1 cellular context compared by ENCODE assay signal in the genomic region with DNA sequence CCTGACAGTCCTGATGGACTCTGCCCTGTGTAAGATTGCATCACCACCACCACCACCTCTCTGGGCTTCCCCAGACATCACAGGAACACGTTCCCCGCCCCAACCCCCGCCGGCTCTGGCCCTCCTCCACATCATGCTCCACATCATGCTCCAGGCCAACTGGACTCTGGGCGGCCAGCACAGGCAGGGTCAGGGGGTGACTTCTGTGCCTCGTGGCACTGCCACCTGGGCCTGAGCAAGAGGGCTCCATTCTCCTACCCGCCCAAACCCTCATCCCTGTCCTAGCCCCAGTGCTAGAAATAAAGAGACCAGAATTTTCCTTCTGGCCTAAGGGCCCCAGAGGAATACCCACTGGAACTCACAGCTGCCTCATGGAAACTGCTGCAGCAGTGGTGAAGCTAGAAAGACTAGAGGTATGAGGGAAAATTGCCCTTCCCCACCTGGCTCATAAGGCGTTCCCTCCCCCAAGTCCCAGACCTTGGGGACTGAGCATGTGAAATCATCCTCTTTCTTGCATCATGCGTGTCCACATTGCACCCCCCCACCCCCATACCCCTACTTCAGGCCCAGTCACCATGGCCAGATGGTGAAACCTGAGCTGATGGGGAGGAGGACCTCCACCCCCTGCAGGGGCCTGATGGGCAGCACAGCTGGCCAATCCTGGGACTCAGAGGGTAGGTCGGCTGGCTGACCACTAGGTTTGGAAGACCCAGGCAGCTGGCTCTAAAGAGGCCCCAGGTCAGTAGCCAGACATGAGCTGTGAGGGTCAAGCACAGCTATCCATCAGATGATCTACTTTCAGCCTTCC.
TF ChIP-seq lines count a peak whose summit lies in the region.

A gene with protein sequence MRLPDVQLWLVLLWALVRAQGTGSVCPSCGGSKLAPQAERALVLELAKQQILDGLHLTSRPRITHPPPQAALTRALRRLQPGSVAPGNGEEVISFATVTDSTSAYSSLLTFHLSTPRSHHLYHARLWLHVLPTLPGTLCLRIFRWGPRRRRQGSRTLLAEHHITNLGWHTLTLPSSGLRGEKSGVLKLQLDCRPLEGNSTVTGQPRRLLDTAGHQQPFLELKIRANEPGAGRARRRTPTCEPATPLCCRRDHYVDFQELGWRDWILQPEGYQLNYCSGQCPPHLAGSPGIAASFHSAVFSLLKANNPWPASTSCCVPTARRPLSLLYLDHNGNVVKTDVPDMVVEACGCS (plus strand): TSS at position 742 of the 808 bp plus-strand sequence. CDS start 230 bp downstream, outside the sequence.

TF ChIP-seq in GM12878, 131 proteins besides CTCF, POLR2A, EP300 and RAD21 (continued from another document):
- TF ChIP-seq, protein P1, sequence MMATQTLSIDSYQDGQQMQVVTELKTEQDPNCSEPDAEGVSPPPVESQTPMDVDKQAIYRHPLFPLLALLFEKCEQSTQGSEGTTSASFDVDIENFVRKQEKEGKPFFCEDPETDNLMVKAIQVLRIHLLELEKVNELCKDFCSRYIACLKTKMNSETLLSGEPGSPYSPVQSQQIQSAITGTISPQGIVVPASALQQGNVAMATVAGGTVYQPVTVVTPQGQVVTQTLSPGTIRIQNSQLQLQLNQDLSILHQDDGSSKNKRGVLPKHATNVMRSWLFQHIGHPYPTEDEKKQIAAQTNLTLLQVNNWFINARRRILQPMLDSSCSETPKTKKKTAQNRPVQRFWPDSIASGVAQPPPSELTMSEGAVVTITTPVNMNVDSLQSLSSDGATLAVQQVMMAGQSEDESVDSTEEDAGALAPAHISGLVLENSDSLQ (IDR thresholded peaks at IDR 0.05) = peak; percentile 93
- TF ChIP-seq IKZF2 (IDR thresholded peaks at IDR 0.05) = 0 out of 4 replicates have a peak, but pooled peaks of 1 of the 2 experiments have one; percentile 17
- no peak for TF ChIP-seq STAT1 (conservative IDR thresholded peaks at IDR 0.05)
- TF ChIP-seq DPF2 (IDR thresholded peaks at IDR 0.05) = 0 out of 2 replicates have a peak, but pooled peaks have one; percentile 31
- peak in 1 of 2 experiments; percentile 51; a peak in 1 of 4 replicates for TF ChIP-seq CEBPB (IDR thresholded peaks at IDR 0.05; ENCODE audit: borderline replicate concordance in 1 of 2, low read depth in 2 of 2, low read length in 2 of 2)
- TF ChIP-seq NR2F1 (conservative IDR thresholded peaks at IDR 0.05) = peak; percentile 65
- TF ChIP-seq BHLHE40 (IDR thresholded peaks at IDR 0.05; ENCODE audit: borderline replicate concordance in 1 of 2, low read depth in 2 of 2, low read length in 1 of 2) = peak in 1 of 2 experiments; percentile 33; a peak in 1 of 4 replicates
- TF ChIP-seq, protein P2, sequence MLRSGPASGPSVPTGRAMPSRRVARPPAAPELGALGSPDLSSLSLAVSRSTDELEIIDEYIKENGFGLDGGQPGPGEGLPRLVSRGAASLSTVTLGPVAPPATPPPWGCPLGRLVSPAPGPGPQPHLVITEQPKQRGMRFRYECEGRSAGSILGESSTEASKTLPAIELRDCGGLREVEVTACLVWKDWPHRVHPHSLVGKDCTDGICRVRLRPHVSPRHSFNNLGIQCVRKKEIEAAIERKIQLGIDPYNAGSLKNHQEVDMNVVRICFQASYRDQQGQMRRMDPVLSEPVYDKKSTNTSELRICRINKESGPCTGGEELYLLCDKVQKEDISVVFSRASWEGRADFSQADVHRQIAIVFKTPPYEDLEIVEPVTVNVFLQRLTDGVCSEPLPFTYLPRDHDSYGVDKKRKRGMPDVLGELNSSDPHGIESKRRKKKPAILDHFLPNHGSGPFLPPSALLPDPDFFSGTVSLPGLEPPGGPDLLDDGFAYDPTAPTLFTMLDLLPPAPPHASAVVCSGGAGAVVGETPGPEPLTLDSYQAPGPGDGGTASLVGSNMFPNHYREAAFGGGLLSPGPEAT (IDR thresholded peaks at IDR 0.05; ENCODE audit: low read depth) = 0 out of 2 replicates have a peak, but pooled peaks have one; percentile 17
- peak; percentile 85 for TF ChIP-seq PBX3 (IDR thresholded peaks at IDR 0.05; ENCODE audit: insufficient replicate concordance, low read depth, low read length)
- no peak for TF ChIP-seq WRNIP1 (IDR thresholded peaks at IDR 0.05; ENCODE audit: borderline replicate concordance, low read depth, low read length)
